ENCODE assay signal across 16 cellular contexts in the genomic region with DNA sequence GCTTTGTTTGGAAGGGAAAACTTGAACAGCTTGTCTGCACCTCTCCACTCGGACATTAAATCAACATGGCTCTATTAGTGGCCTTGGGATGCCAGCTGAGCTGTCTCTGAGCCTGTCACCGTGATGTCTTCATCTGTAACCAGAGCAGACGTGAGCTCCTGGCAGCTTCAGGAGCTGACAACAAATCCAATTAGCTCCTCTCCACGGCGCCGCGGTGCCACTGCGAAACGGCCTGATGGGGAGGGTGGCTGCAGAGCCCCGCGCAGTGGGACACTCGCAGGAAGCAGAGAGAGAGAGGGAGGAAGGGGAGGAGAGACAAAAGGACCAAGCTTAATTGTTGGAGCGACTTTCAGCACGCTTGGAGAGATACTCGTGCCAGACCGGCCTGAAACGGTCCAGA.
A peak's percentile ranks its signal among the peaks of the same experiment; 100 is the strongest.
DNase-seq lines count a peak whose midpoint lies in the region; ATAC-seq and TF ChIP-seq lines count a peak whose summit lies in the region.
"Had no signal": no experiment of that assay in that cellular context is flagged by ENCODE, and none has a peak within 500 bp of the region (broad histone marks: within the 10 kb centered on the region; RNA-seq: fewer than 3 reads in every experiment).

No MANE protein-coding gene starts in this region.

- no peak overlapping the region for H3K4me2 ChIP-seq in GM23338

- ATAC-seq in GM23338 (no peak), HG03342 (IDR thresholded peaks at IDR 0.05; ENCODE audit: unreplicated experiment) (no peak)
- ATAC-seq: activated CD8-positive, alpha-beta T cell treated with anti-CD3 and anti-CD28 coated beads, Interleukin-2, amount 10 ng/mL, durations not matched to agents 7 days and 5 days; activated naive CD8-positive, alpha-beta T cell treated with anti-CD3 and anti-CD28 coated beads, Interleukin-2, amount 50 U/mL, for 24 hours; right cardiac atrium; T-cell had no signal

- H3K36me3 Mint-ChIP-seq in GM23338 (ENCODE audit: low read depth) (no peaks in the 10 kb centered on the region; the same call in 2 of the 3 replicates), brain (peaks cover 5% of the 10 kb centered on the region)
- H3K36me3 Mint-ChIP-seq: T-cell had no signal

- H3K27ac Mint-ChIP-seq in GM23338 (no peak overlapping the region), brain (peak overlapping the region; percentile 63 to 97 (median 85))
- H3K27ac Mint-ChIP-seq: activated CD8-positive, alpha-beta T cell treated with anti-CD3 and anti-CD28 coated beads, Interleukin-2, amount 10 ng/mL, durations not matched to agents 7 days and 5 days; activated naive CD8-positive, alpha-beta T cell treated with anti-CD3 and anti-CD28 coated beads, Interleukin-2, amount 50 U/mL, for 24 hours; activated T-helper 1 cell treated with anti-CD3 and anti-CD28 coated beads, Interleukin-12 subunit alpha, Interleukin-12 subunit beta, Interleukin-2, Interleukin-4 antibody, amounts not matched to agents 30 ng/mL and 10 ng/mL and 1 ng/mL, durations not matched to agents 14 hours and 24 hours and 36 hours; T-cell had no signal

- H3K9me2 ChIP-seq in GM23338 (ENCODE audit: insufficient read depth): no peaks in the 10 kb centered on the region

- no peaks in the 10 kb centered on the region for H3F3A ChIP-seq in GM23338 (replicated peaks; ENCODE audit: low read depth)

- H3K9me3 Mint-ChIP-seq in GM23338 (peaks cover 11% of the 10 kb centered on the region; the same call in 2 of the 3 replicates), brain (peaks cover 0 to 21% (median 5%) of the 10 kb centered on the region in 5 experiments)
- H3K9me3 Mint-ChIP-seq: activated naive CD8-positive, alpha-beta T cell treated with anti-CD3 and anti-CD28 coated beads, Interleukin-2, amount 50 U/mL, for 24 hours; activated T-helper 1 cell treated with anti-CD3 and anti-CD28 coated beads, Interleukin-12 subunit alpha, Interleukin-12 subunit beta, Interleukin-2, Interleukin-4 antibody, amounts not matched to agents 30 ng/mL and 10 ng/mL and 1 ng/mL, durations not matched to agents 14 hours and 24 hours and 36 hours; T-cell had no signal

- no peak overlapping the region for H3K4me3 Mint-ChIP-seq in GM23338
- H3K4me3 Mint-ChIP-seq in brain: peak overlapping the region in 3 of 5 experiments; percentile 17 to 56 (median 25)
- H3K4me3 Mint-ChIP-seq: activated CD8-positive, alpha-beta T cell treated with anti-CD3 and anti-CD28 coated beads, Interleukin-2, amount 10 ng/mL, durations not matched to agents 7 days and 5 days; activated naive CD8-positive, alpha-beta T cell treated with anti-CD3 and anti-CD28 coated beads, Interleukin-2, amount 50 U/mL, for 24 hours; activated T-helper 1 cell treated with anti-CD3 and anti-CD28 coated beads, Interleukin-12 subunit alpha, Interleukin-12 subunit beta, Interleukin-2, Interleukin-4 antibody, amounts not matched to agents 30 ng/mL and 10 ng/mL and 1 ng/mL, durations not matched to agents 14 hours and 24 hours and 36 hours; T-cell had no signal

- no peak for TF ChIP-seq CTCF in GM23338 (conservative IDR thresholded peaks at IDR 0.05; ENCODE audit: low read depth in 2 of 2)
- no peak for TF ChIP-seq CTCF in brain (conservative IDR thresholded peaks at IDR 0.05)

- no peak overlapping the region for H3K4me3 ChIP-seq in GM23338
- H3K4me3 ChIP-seq: cardiac muscle cell had no signal

- H2AFZ ChIP-seq in GM23338: peak overlapping the region; percentile 56

- H3K4me1 ChIP-seq in GM23338 (ENCODE audit: insufficient read depth): no peaks in the 10 kb centered on the region

- H4K20me1 ChIP-seq in GM23338 (replicated peaks; ENCODE audit: insufficient read depth): no peaks in the 10 kb centered on the region

- H3K36me3 ChIP-seq in GM23338 (ENCODE audit: insufficient read depth): no peaks in the 10 kb centered on the region
- H3K36me3 ChIP-seq: cardiac muscle cell had no signal

- no peak overlapping the region for H3K27ac ChIP-seq in GM23338 (ENCODE audit: low read depth)
- H3K27ac ChIP-seq: cardiac muscle cell had no signal

- DNase-seq in 8988T: peak; percentile 46
- no peak for DNase-seq in GM23338 (ENCODE audit: low spot score)
- DNase-seq in NCI-H2227 treated with DMSO at 0.1 percent for 48 hours (lab: John Stamatoyannopoulos, UW): peak; percentile 24
- no peak for DNase-seq in NCI-H1105 (lab: John Stamatoyannopoulos, UW)
- DNase-seq in cortex of kidney (lab: John Stamatoyannopoulos, UW): no peak
- no peak for DNase-seq in RKO (ENCODE audit: low spot score)
- DNase-seq: activated CD8-positive, alpha-beta T cell treated with anti-CD3 and anti-CD28 coated beads, Interleukin-2, amount 10 ng/mL, durations not matched to agents 7 days and 5 days; activated naive CD8-positive, alpha-beta T cell treated with anti-CD3 and anti-CD28 coated beads, Interleukin-2, amount 50 U/mL, for 24 hours; effector memory CD4-positive, alpha-beta T cell; occipital lobe; right cardiac atrium; T-cell had no signal

- H3K27me3 ChIP-seq in GM23338 (ENCODE audit: insufficient read depth): no peaks in the 10 kb centered on the region
- H3K27me3 ChIP-seq: cardiac muscle cell had no signal

- H3K4me1 Mint-ChIP-seq in GM23338 (peaks cover 8% of the 10 kb centered on the region), brain (peaks cover 36% of the 10 kb centered on the region)
- H3K4me1 Mint-ChIP-seq: activated naive CD8-positive, alpha-beta T cell treated with anti-CD3 and anti-CD28 coated beads, Interleukin-2, amount 50 U/mL, for 24 hours; T-cell had no signal

- no peaks in the 10 kb centered on the region for H3K79me2 ChIP-seq in GM23338 (replicated peaks; ENCODE audit: insufficient read depth)

- H3K27me3 Mint-ChIP-seq in GM23338 (ENCODE audit: insufficient read depth, low read depth, poor library complexity) (peaks cover 3% of the 10 kb centered on the region), brain (peaks cover 7% of the 10 kb centered on the region)

TF ChIP-seq in GM23338, 12 proteins besides CTCF, POLR2A, EP300 and RAD21 (continues in another document):
- no peak for TF ChIP-seq POLR2AphosphoS5 (IDR thresholded peaks at IDR 0.05; ENCODE audit: low read depth)
- TF ChIP-seq, protein P1, sequence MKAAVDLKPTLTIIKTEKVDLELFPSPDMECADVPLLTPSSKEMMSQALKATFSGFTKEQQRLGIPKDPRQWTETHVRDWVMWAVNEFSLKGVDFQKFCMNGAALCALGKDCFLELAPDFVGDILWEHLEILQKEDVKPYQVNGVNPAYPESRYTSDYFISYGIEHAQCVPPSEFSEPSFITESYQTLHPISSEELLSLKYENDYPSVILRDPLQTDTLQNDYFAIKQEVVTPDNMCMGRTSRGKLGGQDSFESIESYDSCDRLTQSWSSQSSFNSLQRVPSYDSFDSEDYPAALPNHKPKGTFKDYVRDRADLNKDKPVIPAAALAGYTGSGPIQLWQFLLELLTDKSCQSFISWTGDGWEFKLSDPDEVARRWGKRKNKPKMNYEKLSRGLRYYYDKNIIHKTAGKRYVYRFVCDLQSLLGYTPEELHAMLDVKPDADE (IDR thresholded peaks at IDR 0.05): no peak
- TF ChIP-seq EZH2 (IDR thresholded peaks at IDR 0.05; ENCODE audit: low read depth, unreplicated experiment): no peak
- TF ChIP-seq NANOG (IDR thresholded peaks at IDR 0.05; ENCODE audit: borderline replicate concordance): no peak
- TF ChIP-seq EZH2phosphoT487 (IDR thresholded peaks at IDR 0.05; ENCODE audit: unreplicated experiment): no peak
- TF ChIP-seq JUNB (IDR thresholded peaks at IDR 0.05; ENCODE audit: unreplicated experiment): no peak
- no peak for TF ChIP-seq STAT1 (IDR thresholded peaks at IDR 0.05; ENCODE audit: unreplicated experiment)
- TF ChIP-seq, protein P2, sequence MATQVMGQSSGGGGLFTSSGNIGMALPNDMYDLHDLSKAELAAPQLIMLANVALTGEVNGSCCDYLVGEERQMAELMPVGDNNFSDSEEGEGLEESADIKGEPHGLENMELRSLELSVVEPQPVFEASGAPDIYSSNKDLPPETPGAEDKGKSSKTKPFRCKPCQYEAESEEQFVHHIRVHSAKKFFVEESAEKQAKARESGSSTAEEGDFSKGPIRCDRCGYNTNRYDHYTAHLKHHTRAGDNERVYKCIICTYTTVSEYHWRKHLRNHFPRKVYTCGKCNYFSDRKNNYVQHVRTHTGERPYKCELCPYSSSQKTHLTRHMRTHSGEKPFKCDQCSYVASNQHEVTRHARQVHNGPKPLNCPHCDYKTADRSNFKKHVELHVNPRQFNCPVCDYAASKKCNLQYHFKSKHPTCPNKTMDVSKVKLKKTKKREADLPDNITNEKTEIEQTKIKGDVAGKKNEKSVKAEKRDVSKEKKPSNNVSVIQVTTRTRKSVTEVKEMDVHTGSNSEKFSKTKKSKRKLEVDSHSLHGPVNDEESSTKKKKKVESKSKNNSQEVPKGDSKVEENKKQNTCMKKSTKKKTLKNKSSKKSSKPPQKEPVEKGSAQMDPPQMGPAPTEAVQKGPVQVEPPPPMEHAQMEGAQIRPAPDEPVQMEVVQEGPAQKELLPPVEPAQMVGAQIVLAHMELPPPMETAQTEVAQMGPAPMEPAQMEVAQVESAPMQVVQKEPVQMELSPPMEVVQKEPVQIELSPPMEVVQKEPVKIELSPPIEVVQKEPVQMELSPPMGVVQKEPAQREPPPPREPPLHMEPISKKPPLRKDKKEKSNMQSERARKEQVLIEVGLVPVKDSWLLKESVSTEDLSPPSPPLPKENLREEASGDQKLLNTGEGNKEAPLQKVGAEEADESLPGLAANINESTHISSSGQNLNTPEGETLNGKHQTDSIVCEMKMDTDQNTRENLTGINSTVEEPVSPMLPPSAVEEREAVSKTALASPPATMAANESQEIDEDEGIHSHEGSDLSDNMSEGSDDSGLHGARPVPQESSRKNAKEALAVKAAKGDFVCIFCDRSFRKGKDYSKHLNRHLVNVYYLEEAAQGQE (IDR thresholded peaks at IDR 0.05; ENCODE audit: unreplicated experiment): no peak

Comparison
In these comparisons a context has a peak if more than half of its experiments do, and no peak if none do; other contexts are left out.
1. DNase-seq: peak in 8988T (single experiment) and NCI-H2227 treated with DMSO at 0.1 percent for 48 hours (single experiment); none in GM23338 (single experiment), NCI-H1105 (single experiment), cortex of kidney (single experiment) and RKO (single experiment).